In the genomic region with DNA sequence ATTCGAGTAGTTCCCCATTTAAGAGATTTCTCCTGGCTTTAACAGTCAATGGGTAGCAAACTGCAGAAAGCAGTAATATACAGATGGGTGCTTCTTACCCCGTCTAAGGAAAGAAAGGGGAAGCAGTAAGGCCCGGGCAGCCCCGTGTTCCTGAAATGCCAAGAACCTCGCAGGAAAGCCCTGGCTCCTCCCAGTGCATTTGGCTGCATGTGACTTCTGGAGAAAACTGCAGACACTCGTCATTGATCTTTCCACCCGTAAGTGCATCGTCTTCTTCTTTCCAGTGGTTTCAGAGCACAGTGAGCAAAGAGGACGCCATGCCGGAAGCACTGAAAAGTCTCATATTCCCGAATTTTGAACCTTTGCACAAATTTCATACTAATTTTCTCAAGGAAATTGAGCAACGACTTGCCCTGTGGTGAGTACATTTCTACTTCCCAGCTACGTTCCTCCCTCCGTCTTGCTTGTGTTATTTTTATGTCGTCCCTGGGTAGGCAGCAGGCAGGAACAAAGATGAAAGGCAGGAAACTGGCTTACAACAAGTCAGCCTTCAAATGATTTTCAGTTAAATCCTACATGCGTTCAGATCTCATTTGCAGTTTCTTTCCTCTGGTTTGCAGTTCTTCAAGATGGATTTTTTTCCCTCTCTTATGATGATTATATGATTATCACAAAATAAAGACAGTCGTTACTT, we compare ENCODE assay signal across 12 cellular contexts.
A peak's percentile ranks its signal among the peaks of the same experiment; 100 is the strongest.
DNase-seq lines count a peak whose midpoint lies in the region; ATAC-seq, FAIRE-seq and TF ChIP-seq lines count a peak whose summit lies in the region.
"Had no signal": no experiment of that assay in that cellular context is flagged by ENCODE, and none has a peak within 500 bp of the region (broad histone marks: within the 10 kb centered on the region; RNA-seq: fewer than 3 reads in every experiment).

No MANE protein-coding gene starts in this region.

- no peak for TF ChIP-seq CTCF in lung (IDR thresholded peaks at IDR 0.05; ENCODE audit: control extremely low read depth, extremely low read depth)

- no peak for ATAC-seq in stimulated activated naive CD8-positive, alpha-beta T cell treated with anti-CD3 and anti-CD28 coated beads, Interleukin-15, Interleukin-2, amounts not matched to agents 100 U/mL and 50 U/mL, for 24 hours
- no peak for ATAC-seq in activated naive CD8-positive, alpha-beta T cell treated with anti-CD3 and anti-CD28 coated beads, Interleukin-2, amount 50 U/mL, for 24 hours
- ATAC-seq in lung (ENCODE audit: insufficient read depth, low FRiP score): no peak

- H3K4me1 Mint-ChIP-seq in stimulated activated naive CD8-positive, alpha-beta T cell treated with anti-CD3 and anti-CD28 coated beads, Interleukin-15, Interleukin-2, amounts not matched to agents 100 ng/mL and 50 ng/mL, for 24 hours (ENCODE audit: low read depth): peaks cover 8% of the 10 kb centered on the region
- H3K4me1 Mint-ChIP-seq in activated naive CD8-positive, alpha-beta T cell treated with anti-CD3 and anti-CD28 coated beads, Interleukin-2, amount 50 U/mL, for 24 hours: peaks cover 7% of the 10 kb centered on the region

- H3K36me3 Mint-ChIP-seq in stimulated activated naive CD8-positive, alpha-beta T cell treated with anti-CD3 and anti-CD28 coated beads, Interleukin-15, Interleukin-2, amounts not matched to agents 100 ng/mL and 50 ng/mL, for 24 hours (ENCODE audit: low read depth): no peaks in the 10 kb centered on the region
- no peaks in the 10 kb centered on the region for H3K36me3 Mint-ChIP-seq in activated naive CD8-positive, alpha-beta T cell treated with anti-CD3 and anti-CD28 coated beads, Interleukin-2, amount 50 U/mL, for 24 hours (ENCODE audit: low read depth)

- peak overlapping the region; percentile 60 for H3K27ac Mint-ChIP-seq in stimulated activated naive CD8-positive, alpha-beta T cell treated with anti-CD3 and anti-CD28 coated beads, Interleukin-15, Interleukin-2, amounts not matched to agents 100 ng/mL and 50 ng/mL, for 24 hours
- H3K27ac Mint-ChIP-seq in activated naive CD8-positive, alpha-beta T cell treated with anti-CD3 and anti-CD28 coated beads, Interleukin-2, amount 50 U/mL, for 24 hours: no peak overlapping the region

- no peaks in the 10 kb centered on the region for H3K9me3 Mint-ChIP-seq in stimulated activated naive CD8-positive, alpha-beta T cell treated with anti-CD3 and anti-CD28 coated beads, Interleukin-15, Interleukin-2, amounts not matched to agents 100 ng/mL and 50 ng/mL, for 24 hours
- no peaks in the 10 kb centered on the region for H3K9me3 Mint-ChIP-seq in activated naive CD8-positive, alpha-beta T cell treated with anti-CD3 and anti-CD28 coated beads, Interleukin-2, amount 50 U/mL, for 24 hours

- peaks cover 2 to 7% of the 10 kb centered on the region in 2 donors for H3K36me3 ChIP-seq in lung (ENCODE audit: control insufficient read depth in 2 of 2, insufficient read depth in 2 of 2, low read length in 2 of 2)
- peaks cover 0 to 2% of the 10 kb centered on the region in 2 donors for H3K36me3 ChIP-seq in small intestine (ENCODE audit: control insufficient read depth in 2 of 2, insufficient read depth in 2 of 2, low read length in 2 of 2)

- H3K9me3 ChIP-seq in lung (ENCODE audit: control insufficient read depth in 2 of 2, insufficient read depth in 1 of 2, low read length in 1 of 2): no peaks in the 10 kb centered on the region
- no peaks in the 10 kb centered on the region for H3K9me3 ChIP-seq in small intestine (ENCODE audit: control insufficient read depth, low read depth)

- peaks cover 0 to 6% of the 10 kb centered on the region in 2 donors for H3K4me1 ChIP-seq in lung (ENCODE audit: control insufficient read depth in 2 of 2, insufficient read depth in 2 of 2, low read length in 2 of 2)
- no peaks in the 10 kb centered on the region for H3K4me1 ChIP-seq in small intestine (ENCODE audit: control insufficient read depth in 2 of 2, insufficient read depth in 1 of 2, low read depth in 1 of 2, low read length in 1 of 2)

- FAIRE-seq in small intestine (lab: Jason Lieb, UNC): no peak
- FAIRE-seq: keratinocyte had no signal

- peaks cover 4% of the 10 kb centered on the region for H3K27me3 Mint-ChIP-seq in stimulated activated naive CD8-positive, alpha-beta T cell treated with anti-CD3 and anti-CD28 coated beads, Interleukin-15, Interleukin-2, amounts not matched to agents 100 ng/mL and 50 ng/mL, for 24 hours
- peaks cover under 1% of the 10 kb centered on the region for H3K27me3 Mint-ChIP-seq in activated naive CD8-positive, alpha-beta T cell treated with anti-CD3 and anti-CD28 coated beads, Interleukin-2, amount 50 U/mL, for 24 hours

- H3K4me3 Mint-ChIP-seq in stimulated activated naive CD8-positive, alpha-beta T cell treated with anti-CD3 and anti-CD28 coated beads, Interleukin-15, Interleukin-2, amounts not matched to agents 100 ng/mL and 50 ng/mL, for 24 hours: peak overlapping the region; percentile 64
- H3K4me3 Mint-ChIP-seq in activated naive CD8-positive, alpha-beta T cell treated with anti-CD3 and anti-CD28 coated beads, Interleukin-2, amount 50 U/mL, for 24 hours: peak overlapping the region; percentile 45

- H3K27me3 ChIP-seq in lung (ENCODE audit: control insufficient read depth, insufficient read depth) (no peaks in the 10 kb centered on the region), small intestine (ENCODE audit: control insufficient read depth in 2 of 2, insufficient read depth in 2 of 2, low read length in 2 of 2) (no peaks in the 10 kb centered on the region)

- no peak for DNase-seq in stimulated activated naive CD8-positive, alpha-beta T cell treated with anti-CD3 and anti-CD28 coated beads, Interleukin-15, Interleukin-2, amounts not matched to agents 100 U/mL and 50 U/mL, for 24 hours
- DNase-seq in activated naive CD8-positive, alpha-beta T cell treated with anti-CD3 and anti-CD28 coated beads, Interleukin-2, amount 50 U/mL, for 24 hours: no peak
- DNase-seq in lung (ENCODE audit: low spot score) (peak; percentile 36), small intestine (no peak), SHP77 (lab: John Stamatoyannopoulos, UW) (no peak), HuH-7.5 (ENCODE audit: low spot score) (no peak), retina (no peak)
- DNase-seq: activated gamma-delta T cell, NCI-H774 had no signal

- H3K4me3 ChIP-seq in lung (no peak overlapping the region), small intestine (ENCODE audit: low read depth in 1 of 2, low read length in 2 of 2) (no peak overlapping the region)

- H3K27ac ChIP-seq in lung (ENCODE audit: low read depth in 1 of 2, low read length in 1 of 2) (peak overlapping the region in 1 of 2 donors; percentile 60), small intestine (ENCODE audit: low read depth in 1 of 2, low read length in 1 of 2) (no peak overlapping the region)
- H3K27ac ChIP-seq: epithelial cell of prostate had no signal

- 19 to 45% methylated on average over 17 of the region's 17 CpGs for WGBS in lung, 2 donors
- 60 to 82% (median 73%) methylated on average over 17 of the region's 17 CpGs for WGBS in small intestine, 3 donors
